16 cellular contexts compared by ENCODE assay signal in genomic region chr11:68763926-68764657, GRCh38. TPM values are rescaled to one million over a fixed set of nuclear protein-coding genes. Genes with fewer than 3 reads are reported as not detected.
A peak's percentile ranks its signal among the peaks of the same experiment; 100 is the strongest.
DNase-seq lines count a peak whose midpoint lies in the region; ATAC-seq and TF ChIP-seq lines count a peak whose summit lies in the region.
"Had no signal": no experiment of that assay in that cellular context is flagged by ENCODE, and none has a peak within 500 bp of the region (broad histone marks: within the 10 kb centered on the region; RNA-seq: fewer than 3 reads in every experiment).

No MANE protein-coding gene starts in this region.

- H3K9me3 ChIP-seq in Panc1 (ENCODE audit: control insufficient read depth, insufficient read depth, low read depth, low read length) (no peaks in the 10 kb centered on the region), heart right ventricle (no peaks in the 10 kb centered on the region)
- H3K9me3 ChIP-seq: spleen had no signal

- POLR2A ChIA-PET in Panc1 (lab: Charles Lee): no interaction called here

- no peaks in the 10 kb centered on the region for H3K27me3 ChIP-seq in Panc1 (ENCODE audit: control insufficient read depth, insufficient read depth, low read length)
- H3K27me3 ChIP-seq in heart right ventricle: no peaks in the 10 kb centered on the region
- H3K27me3 ChIP-seq: spleen had no signal

- in situ Hi-C loops in Panc1 (cut with HindIII; ENCODE audit: low pct_unique_long_range_greater_than_20kb, low sequenced_read_pairs): no loop called here

- intact Hi-C loops in Panc1 (cut with micrococcal nuclease; ENCODE audit: unreplicated experiment) (no loop called here), heart right ventricle (cut with DNase I) (loop anchor here in 1 of 10 donors (10.0 kb wide), 1 partner anchor 321 kb away; no protein-coding TSS in a partner anchor), sciatic nerve (cut with DNase I) (no loop called here)

- no peak for TF ChIP-seq CTCF in Panc1 (IDR thresholded peaks at IDR 0.05)
- TF ChIP-seq CTCF in heart right ventricle (IDR thresholded peaks at IDR 0.05): peak in 4 of 9 donors; percentile 15 to 40 (median 24)

- no peak for DNase-seq in activated CD8-positive, alpha-beta memory T cell treated with anti-CD3 and anti-CD28 coated beads, Interleukin-2, amount 10 ng/mL, durations not matched to agents 7 days and 5 days
- DNase-seq in activated CD8-positive, alpha-beta memory T cell treated with anti-CD3 and anti-CD28 coated beads for 24 hours: no peak
- DNase-seq in Panc1 (ENCODE audit: low read depth, low spot score): no peak
- no peak for DNase-seq in heart right ventricle
- DNase-seq in sciatic nerve (ENCODE audit: low spot score): no peak
- DNase-seq in activated CD4-positive, alpha-beta T cell treated with anti-CD3 and anti-CD28 coated beads, Interleukin-2, amount 50 U/mL, for 48 hours: no peak
- no peak for DNase-seq in activated CD4-positive, alpha-beta T cell treated with anti-CD3 and anti-CD28 coated beads, Interleukin-2, amount 50 U/mL, for 4 hours
- DNase-seq: activated CD4-positive, alpha-beta T cell treated with anti-CD3 and anti-CD28 coated beads for 4 hours; activated T-cell treated with anti-CD3 and anti-CD28 coated beads, Interleukin-2, amount 50 U/mL, for 24 hours; cortex of kidney; NCI-H1048; nucleus accumbens; OCI-M1; spleen had no signal

- no peak overlapping the region for H3K27ac Mint-ChIP-seq in activated CD8-positive, alpha-beta memory T cell treated with anti-CD3 and anti-CD28 coated beads, Interleukin-2, amount 10 ng/mL, durations not matched to agents 7 days and 5 days
- H3K27ac Mint-ChIP-seq: activated T-cell treated with anti-CD3 and anti-CD28 coated beads, Interleukin-2, amount 50 U/mL, for 24 hours had no signal

- 85 to 87% methylated on average over 14 of the region's 14 CpGs for WGBS in heart right ventricle, 2 donors

- peaks cover 3% of the 10 kb centered on the region for H3K4me1 Mint-ChIP-seq in activated CD8-positive, alpha-beta memory T cell treated with anti-CD3 and anti-CD28 coated beads, Interleukin-2, amount 10 ng/mL, durations not matched to agents 7 days and 5 days

- peaks cover 8% of the 10 kb centered on the region for H3K36me3 ChIP-seq in Panc1 (ENCODE audit: control insufficient read depth, insufficient read depth, low read length)
- peaks cover 0 to 97% (median 51%) of the 10 kb centered on the region in 9 donors for H3K36me3 ChIP-seq in heart right ventricle

- H3K36me3 Mint-ChIP-seq in activated CD8-positive, alpha-beta memory T cell treated with anti-CD3 and anti-CD28 coated beads, Interleukin-2, amount 10 ng/mL, durations not matched to agents 7 days and 5 days: peaks cover 13% of the 10 kb centered on the region

- H3K4me3 ChIP-seq in Panc1 (ENCODE audit: low read depth in 2 of 2, low read length in 2 of 2) (no peak overlapping the region), heart right ventricle (no peak overlapping the region)
- H3K4me3 ChIP-seq: lung, spleen had no signal

- no peaks in the 10 kb centered on the region for H3K9me3 Mint-ChIP-seq in activated CD8-positive, alpha-beta memory T cell treated with anti-CD3 and anti-CD28 coated beads, Interleukin-2, amount 10 ng/mL, durations not matched to agents 7 days and 5 days (ENCODE audit: low read depth)
- H3K9me3 Mint-ChIP-seq: activated T-cell treated with anti-CD3 and anti-CD28 coated beads, Interleukin-2, amount 50 U/mL, for 24 hours had no signal

- H3K4me3 Mint-ChIP-seq in activated CD8-positive, alpha-beta memory T cell treated with anti-CD3 and anti-CD28 coated beads, Interleukin-2, amount 10 ng/mL, durations not matched to agents 7 days and 5 days: no peak overlapping the region
- H3K4me3 Mint-ChIP-seq: activated T-cell treated with anti-CD3 and anti-CD28 coated beads, Interleukin-2, amount 50 U/mL, for 24 hours had no signal

- no TSS peak for BruUV-seq in Panc1 (replicated peaks; lab: Mats Ljungman, UMichigan)

- CTCF ChIA-PET in activated CD8-positive, alpha-beta memory T cell treated with anti-CD3 and anti-CD28 coated beads, Interleukin-2, amount 10 ng/mL, durations not matched to agents 7 days and 5 days (lab: Charles Lee): no interaction called here
- CTCF ChIA-PET in Panc1 (lab: Charles Lee): interaction anchor here (1.3 kb wide), 1 partner anchor 78 kb away, joined by 3 read pairs; the partner anchor contains the start of gene CPT1A

- ATAC-seq in activated CD8-positive, alpha-beta memory T cell treated with anti-CD3 and anti-CD28 coated beads, Interleukin-2, amount 10 ng/mL, durations not matched to agents 7 days and 5 days: peak; percentile 30
- ATAC-seq in Panc1 (peak; percentile 59), heart right ventricle (peak in 6 of 8 donors; percentile 7 to 66 (median 52)), sciatic nerve (peak; percentile 49), HG02642 (IDR thresholded peaks at IDR 0.05; ENCODE audit: poor library complexity, unreplicated experiment) (no peak)

- no peaks in the 10 kb centered on the region for H3K27me3 Mint-ChIP-seq in activated CD8-positive, alpha-beta memory T cell treated with anti-CD3 and anti-CD28 coated beads, Interleukin-2, amount 10 ng/mL, durations not matched to agents 7 days and 5 days
- H3K27me3 Mint-ChIP-seq: activated T-cell treated with anti-CD3 and anti-CD28 coated beads, Interleukin-2, amount 50 U/mL, for 24 hours had no signal

- no peaks in the 10 kb centered on the region for H3K4me1 ChIP-seq in Panc1 (ENCODE audit: control insufficient read depth, insufficient read depth, low read length)
- H3K4me1 ChIP-seq in heart right ventricle: no peaks in the 10 kb centered on the region

- H3K27ac ChIP-seq in Panc1 (ENCODE audit: low read length): no peak overlapping the region
- H3K27ac ChIP-seq in heart right ventricle: no peak overlapping the region

RNA-seq across cellular contexts. Expression of gene TESMIN, which starts 12.8 kb away (rescaled TPM):
- 10 to 100 TPM in 1 of 2 experiments, 1 to 10 TPM in 1; 3.3 to 11.8 TPM for total RNA-seq in activated CD8-positive, alpha-beta memory T cell treated with anti-CD3 and anti-CD28 coated beads, Interleukin-2, amount 10 ng/mL, durations not matched to agents 7 days and 5 days
- total RNA-seq in Panc1 (2021; ENCODE audit: unreplicated experiment): 47.6 TPM
- polyA plus RNA-seq in Panc1 (2012; ENCODE audit: insufficient read length): 34.3 TPM
- 1 to 10 TPM in 3 of 10 donors, under 1 TPM in 6, not detected in 1; 0.30 to 2.6 (median 0.64) TPM for total RNA-seq in heart right ventricle
- under 1 TPM in 1 of 2 donors, not detected in 1; 0.13 TPM for polyA plus RNA-seq in heart right ventricle
- 1.5 TPM for total RNA-seq in sciatic nerve
